ENCODE assay signal across 8 cellular contexts in genomic region chr10:119232439-119232838, GRCh38. TPM values are rescaled to one million over a fixed set of nuclear protein-coding genes. Genes with fewer than 3 reads are reported as not detected.
A peak's percentile ranks its signal among the peaks of the same experiment; 100 is the strongest.
DNase-seq lines count a peak whose midpoint lies in the region; ATAC-seq, FAIRE-seq and TF ChIP-seq lines count a peak whose summit lies in the region.
"Not testable (repeated sequence)": the region's sequence is repeated elsewhere in the genome, so short reads cannot be mapped to it uniquely, and the experiment has no call there.

No MANE protein-coding gene starts in this region.

- not testable (repeated sequence) for H3K36me3 ChIP-seq in GM12878 (ENCODE audit: control insufficient read depth in 2 of 2, insufficient read depth in 2 of 2, low read length in 1 of 2); psoas muscle (ENCODE audit: insufficient read depth in 1 of 2, low read depth in 1 of 2)

- peaks cover 19% of the 10 kb centered on the region for H3K9me3 Mint-ChIP-seq in activated CD4-positive, alpha-beta T cell treated with anti-CD3 and anti-CD28 coated beads for 36 hours (ENCODE audit: low read depth)
- not testable (repeated sequence) for H3K9me3 Mint-ChIP-seq in immature natural killer cell
- H3K9me3 Mint-ChIP-seq in stimulated activated naive CD8-positive, alpha-beta T cell treated with anti-CD3 and anti-CD28 coated beads, Interleukin-15, Interleukin-2, amounts not matched to agents 100 ng/mL and 50 ng/mL, for 24 hours = peaks cover 10% of the 10 kb centered on the region

- SMC1A ChIA-PET in GM12878 (lab: Charles Lee; ENCODE audit: uncharacterized antibody, unreplicated experiment) = interaction anchor here (0.6 to 1.0 kb wide), 2 partner anchors 39 to 259 kb away, joined by 3 to 4 read pairs; no protein-coding TSS in a partner anchor

- BruUV-seq in GM12878 (replicated peaks; lab: Mats Ljungman, UMichigan) = not testable (repeated sequence)

- intact Hi-C loops in activated CD4-positive, alpha-beta T cell treated with anti-CD3 and anti-CD28 coated beads for 36 hours (cut with DNase I, micrococcal nuclease) = loop anchor here in 1 of 2 experiments (2.0 kb wide), 1 partner anchor 24 kb away; no protein-coding TSS in a partner anchor
- intact Hi-C loops in GM12878 (cut with micrococcal nuclease; ENCODE audit: unreplicated experiment); psoas muscle (cut with DNase I): not testable (repeated sequence)

- ATAC-seq in activated CD4-positive, alpha-beta T cell treated with anti-CD3 and anti-CD28 coated beads for 36 hours; GM12878; psoas muscle: not testable (repeated sequence)

- WGBS in GM12878 (ENCODE audit: insufficient coverage, insufficient replicate concordance, low lambda C conversion rate, missing lambda C conversion rate) = 74% methylated on average over 4 of the region's 4 CpGs
- 71 to 79% (median 76%) methylated on average over 4 of the region's 4 CpGs for WGBS in psoas muscle, 3 donors

- H3K9ac ChIP-seq in GM12878 (ENCODE audit: control insufficient read depth, insufficient read depth, low read length) = not testable (repeated sequence)

- TF ChIP-seq EP300 in GM12878 (IDR thresholded peaks at IDR 0.05; ENCODE audit: borderline replicate concordance in 1 of 2, control insufficient read depth in 1 of 2, low read depth in 2 of 2, low read length in 2 of 2) = not testable (repeated sequence)

- H3K36me3 Mint-ChIP-seq in activated CD4-positive, alpha-beta T cell treated with anti-CD3 and anti-CD28 coated beads for 36 hours (ENCODE audit: low read depth) = peaks cover 22% of the 10 kb centered on the region
- not testable (repeated sequence) for H3K36me3 Mint-ChIP-seq in immature natural killer cell
- peaks cover 17% of the 10 kb centered on the region for H3K36me3 Mint-ChIP-seq in stimulated activated naive CD8-positive, alpha-beta T cell treated with anti-CD3 and anti-CD28 coated beads, Interleukin-15, Interleukin-2, amounts not matched to agents 100 ng/mL and 50 ng/mL, for 24 hours (ENCODE audit: low read depth)

- H3K4me2 ChIP-seq in GM12878 (ENCODE audit: control insufficient read depth, insufficient read depth) = not testable (repeated sequence)

- peak; percentile 56 for DNase-seq in activated CD4-positive, alpha-beta T cell treated with anti-CD3 and anti-CD28 coated beads for 36 hours
- peak; percentile 29 for DNase-seq in activated CD8-positive, alpha-beta memory T cell treated with anti-CD3 and anti-CD28 coated beads, Interleukin-2, amount 50 U/mL, for 4 hours
- DNase-seq in activated naive CD4-positive, alpha-beta T cell treated with Interleukin-2 at 50 U/mL for 16 hours = peak; percentile 54
- DNase-seq in GM12878 (ENCODE audit: low read depth, low spot score); immature natural killer cell; psoas muscle: not testable (repeated sequence)
- peak; percentile 25 to 67 for DNase-seq in stimulated activated CD4-positive, alpha-beta T cell treated with anti-CD3 and anti-CD28 coated beads, Interleukin-4, amount 100 ng/mL, for 4 hours

- not testable (repeated sequence) for H3K27me3 ChIP-seq in GM12878 (replicated peaks in 1 of 2; ENCODE audit: control insufficient read depth in 2 of 2, insufficient read depth in 2 of 2, low read length in 1 of 2); psoas muscle (ENCODE audit: insufficient read depth in 3 of 3, low read length in 2 of 3)

- CTCF ChIA-PET in activated CD4-positive, alpha-beta T cell treated with anti-CD3 and anti-CD28 coated beads for 36 hours (lab: Charles Lee) = interaction anchor here (0.6 to 1.2 kb wide), 6 partner anchors 9 to 235 kb away, joined by 3 to 5 read pairs (median 4); partner anchors contain the start of gene GRK5
- CTCF ChIA-PET in GM12878 (lab: Yijun Ruan, JAX) = interaction anchor here (0.8 to 1.8 kb wide), 2 partner anchors 10 to 213 kb away, joined by 4 read pairs; no protein-coding TSS in a partner anchor

- peaks cover 48% of the 10 kb centered on the region for H3K4me1 Mint-ChIP-seq in activated CD4-positive, alpha-beta T cell treated with anti-CD3 and anti-CD28 coated beads for 36 hours
- peaks cover 45 to 55% of the 10 kb centered on the region in 2 donors for H3K4me1 Mint-ChIP-seq in immature natural killer cell
- H3K4me1 Mint-ChIP-seq in stimulated activated naive CD8-positive, alpha-beta T cell treated with anti-CD3 and anti-CD28 coated beads, Interleukin-15, Interleukin-2, amounts not matched to agents 100 ng/mL and 50 ng/mL, for 24 hours (ENCODE audit: low read depth) = peaks cover 60% of the 10 kb centered on the region

- H2AFZ ChIP-seq in GM12878 (ENCODE audit: control insufficient read depth, low read depth, low read length) = not testable (repeated sequence)

- H4K20me1 ChIP-seq in GM12878 (ENCODE audit: control insufficient read depth, insufficient read depth) = not testable (repeated sequence)

- POLR2A ChIA-PET in activated CD4-positive, alpha-beta T cell treated with anti-CD3 and anti-CD28 coated beads for 36 hours (lab: Charles Lee) = interaction anchor here (0.7 to 0.8 kb wide), 3 partner anchors 25 to 597 kb away, joined by 3 to 5 read pairs (median 3); partner anchors contain the start of gene GRK5
- POLR2A ChIA-PET in GM12878 (lab: Charles Lee) = not testable (repeated sequence)

- not testable (repeated sequence) for TF ChIP-seq RAD21 in GM12878 (IDR thresholded peaks at IDR 0.05; ENCODE audit: insufficient read depth, low read depth, low read length)

- peaks cover 15% of the 10 kb centered on the region for H3K9me3 ChIP-seq in GM12878 (replicated peaks; ENCODE audit: control insufficient read depth, insufficient read depth, low read length)
- H3K9me3 ChIP-seq in psoas muscle = not testable (repeated sequence)

- not testable (repeated sequence) for FAIRE-seq in GM12878 (lab: Jason Lieb, UNC)

- not testable (repeated sequence) for H3K4me3 Mint-ChIP-seq in activated CD4-positive, alpha-beta T cell treated with anti-CD3 and anti-CD28 coated beads for 36 hours; stimulated activated naive CD8-positive, alpha-beta T cell treated with anti-CD3 and anti-CD28 coated beads, Interleukin-15, Interleukin-2, amounts not matched to agents 100 ng/mL and 50 ng/mL, for 24 hours
- H3K4me3 Mint-ChIP-seq in immature natural killer cell = peak overlapping the region in 2 of 5 donors; percentile 40 to 43

- not testable (repeated sequence) for H3K27me3 Mint-ChIP-seq in activated CD4-positive, alpha-beta T cell treated with anti-CD3 and anti-CD28 coated beads for 36 hours; immature natural killer cell (ENCODE audit: low read depth in 3 of 3); stimulated activated naive CD8-positive, alpha-beta T cell treated with anti-CD3 and anti-CD28 coated beads, Interleukin-15, Interleukin-2, amounts not matched to agents 100 ng/mL and 50 ng/mL, for 24 hours

- RAD21 ChIA-PET in GM12878 (lab: Charles Lee; ENCODE audit: unreplicated experiment) = not testable (repeated sequence)

- H3K79me2 ChIP-seq in GM12878 (ENCODE audit: control insufficient read depth, insufficient read depth, low read length) = not testable (repeated sequence)

- not testable (repeated sequence) for TF ChIP-seq POLR2A in GM12878 (IDR thresholded peaks at IDR 0.05; ENCODE audit: low read depth, low read length)

- not testable (repeated sequence) for H3K27ac ChIP-seq in GM12878 (ENCODE audit: control insufficient read depth, insufficient read depth)
- H3K27ac ChIP-seq in psoas muscle = peak overlapping the region; percentile 46

- H3K4me3 ChIP-seq in GM12878, psoas muscle: not testable (repeated sequence)

- TF ChIP-seq CTCF in GM12878 (IDR thresholded peaks at IDR 0.05 in 2 of 3, conservative IDR thresholded peaks at IDR 0.05 in 1 of 3; ENCODE audit: control insufficient read depth in 2 of 3, extremely low read depth in 1 of 3, insufficient read depth in 1 of 3, low read depth in 3 of 3, low read length in 3 of 3); psoas muscle (IDR thresholded peaks at IDR 0.05): not testable (repeated sequence)

- peak overlapping the region; percentile 86 for H3K27ac Mint-ChIP-seq in activated CD4-positive, alpha-beta T cell treated with anti-CD3 and anti-CD28 coated beads for 36 hours
- H3K27ac Mint-ChIP-seq in immature natural killer cell = peak overlapping the region in 5 of 6 donors; percentile 15 to 93 (median 57)
- peak overlapping the region; percentile 78 for H3K27ac Mint-ChIP-seq in stimulated activated naive CD8-positive, alpha-beta T cell treated with anti-CD3 and anti-CD28 coated beads, Interleukin-15, Interleukin-2, amounts not matched to agents 100 ng/mL and 50 ng/mL, for 24 hours

- H3K4me1 ChIP-seq in GM12878 (ENCODE audit: control insufficient read depth, insufficient read depth, low read length) = peaks cover 13% of the 10 kb centered on the region
- H3K4me1 ChIP-seq in psoas muscle = not testable (repeated sequence)

- in situ Hi-C loops in GM12878 (cut with MboI) = not testable (repeated sequence)

RNA-seq across cellular contexts. Expression of gene GRK5, which starts 25.1 kb away (rescaled TPM):
- total RNA-seq in activated CD4-positive, alpha-beta T cell treated with anti-CD3 and anti-CD28 coated beads for 36 hours = 10 to 100 TPM; 21.2 to 24.8 TPM
- total RNA-seq in GM12878 (2013; cell fraction: nucleolus; rRNA removed) = 11.5 and 12.2 TPM in 2 replicates
- total RNA-seq in GM12878 (2014; rRNA removed) (15.3 and 15.6 TPM in 2 replicates), GM12878 (2014; rRNA removed; fragmentation: Illumina TruSeq; extraction: Trizol) (13.4 and 14.1 TPM in 2 replicates), GM12878 (2021) (20.7 and 21.4 TPM in 2 replicates), psoas muscle (10 to 100 TPM in 2 of 4 donors, 1 to 10 TPM in 2; 8.0 to 15.5 (median 10.1) TPM)
- polyA plus RNA-seq in GM12878 (2011; ENCODE audit: low read depth) = 7.6 TPM
- polyA plus RNA-seq in GM12878 (2011; rRNA removed) (2.8 and 4.0 TPM in 2 replicates), GM12878 (2014; fragmentation: Illumina TruSeq; extraction: Trizol) (21.3 and 22.1 TPM in 2 replicates), GM12878 (2014; fragmentation: Nextera tagmentation; extraction: Ambion mirVana) (under 1 TPM; 0.11 to 0.86 TPM), GM12878 (2014; rRNA removed) (13.4 and 13.9 TPM in 2 replicates), GM12878 (2016; fragmentation: Nextera tagmentation; extraction: Ambion mirVana) (1 to 10 TPM; 5.7 to 6.7 TPM), immature natural killer cell (10 to 100 TPM in 1 of 3 donors, 1 to 10 TPM in 2; 2.1 to 12.4 (median 3.3) TPM), psoas muscle (1 to 10 TPM; 7.0 to 7.7 (median 7.3) TPM)
- polyA plus RNA-seq in GM12878 (2011; cell fraction: cytosol; rRNA removed) = 3.7 and 3.9 TPM in 2 replicates
- 7.0 and 7.8 TPM in 2 replicates for polyA plus RNA-seq in GM12878 (2011; cell fraction: nucleus; rRNA removed)
- 13.7 and 16.7 TPM in 2 replicates for polyA plus RNA-seq in GM12878 (2012)
- polyA minus RNA-seq in GM12878 (2011; rRNA and poly(A)+ RNA removed) = 2.6 and 3.5 TPM in 2 replicates
- 1.3 and 1.9 TPM in 2 replicates for polyA minus RNA-seq in GM12878 (2011; cell fraction: cytosol; rRNA and poly(A)+ RNA removed)
- polyA minus RNA-seq in GM12878 (2011; cell fraction: nucleus; rRNA and poly(A)+ RNA removed) = 2.4 and 3.3 TPM in 2 replicates

RNA-seq across cellular contexts. Expression of gene PRDX3, which starts 53.8 kb away (rescaled TPM):
- total RNA-seq in activated CD4-positive, alpha-beta T cell treated with anti-CD3 and anti-CD28 coated beads for 36 hours = 100 to 1,000 TPM; 160 to 217 TPM
- 46.3 and 60.4 TPM in 2 replicates for total RNA-seq in GM12878 (2013; cell fraction: nucleolus; rRNA removed)
- 334 and 363 TPM in 2 replicates for total RNA-seq in GM12878 (2014; rRNA removed)
- total RNA-seq in GM12878 (2014; rRNA removed; fragmentation: Illumina TruSeq; extraction: Trizol) = 240 and 248 TPM in 2 replicates
- total RNA-seq in GM12878 (2021) = 195 TPM in 2 replicates
- polyA plus RNA-seq in GM12878 (2011; ENCODE audit: low read depth) = 110 TPM
- 463 and 554 TPM in 2 replicates for polyA plus RNA-seq in GM12878 (2011; rRNA removed)
- polyA plus RNA-seq in GM12878 (2011; cell fraction: cytosol; rRNA removed) = 198 and 231 TPM in 2 replicates
- polyA plus RNA-seq in GM12878 (2011; cell fraction: nucleus; rRNA removed) = 171 and 180 TPM in 2 replicates
- 130 and 177 TPM in 2 replicates for polyA plus RNA-seq in GM12878 (2012)
- 262 and 272 TPM in 2 replicates for polyA plus RNA-seq in GM12878 (2014; fragmentation: Illumina TruSeq; extraction: Trizol)
- 1,000 to 10,000 TPM in 1 of 2 experiments, 100 to 1,000 TPM in 1; 827 to 1,431 TPM for polyA plus RNA-seq in GM12878 (2014; fragmentation: Nextera tagmentation; extraction: Ambion mirVana)
- polyA plus RNA-seq in GM12878 (2014; rRNA removed) = 254 and 258 TPM in 2 replicates
- 100 to 1,000 TPM; 631 to 689 TPM for polyA plus RNA-seq in GM12878 (2016; fragmentation: Nextera tagmentation; extraction: Ambion mirVana)
- 268 and 279 TPM in 2 replicates for polyA minus RNA-seq in GM12878 (2011; rRNA and poly(A)+ RNA removed)
- 55.9 and 72.6 TPM in 2 replicates for polyA minus RNA-seq in GM12878 (2011; cell fraction: cytosol; rRNA and poly(A)+ RNA removed)
- 53.2 and 79.4 TPM in 2 replicates for polyA minus RNA-seq in GM12878 (2011; cell fraction: nucleus; rRNA and poly(A)+ RNA removed)
- 10 to 100 TPM; 61.6 to 99.8 (median 76.5) TPM for polyA plus RNA-seq in immature natural killer cell
- 100 to 1,000 TPM; 186 to 212 (median 201) TPM for total RNA-seq in psoas muscle
- 100 to 1,000 TPM; 182 to 331 (median 204) TPM for polyA plus RNA-seq in psoas muscle
